8 cellular contexts compared by ENCODE assay signal in the genomic region with DNA sequence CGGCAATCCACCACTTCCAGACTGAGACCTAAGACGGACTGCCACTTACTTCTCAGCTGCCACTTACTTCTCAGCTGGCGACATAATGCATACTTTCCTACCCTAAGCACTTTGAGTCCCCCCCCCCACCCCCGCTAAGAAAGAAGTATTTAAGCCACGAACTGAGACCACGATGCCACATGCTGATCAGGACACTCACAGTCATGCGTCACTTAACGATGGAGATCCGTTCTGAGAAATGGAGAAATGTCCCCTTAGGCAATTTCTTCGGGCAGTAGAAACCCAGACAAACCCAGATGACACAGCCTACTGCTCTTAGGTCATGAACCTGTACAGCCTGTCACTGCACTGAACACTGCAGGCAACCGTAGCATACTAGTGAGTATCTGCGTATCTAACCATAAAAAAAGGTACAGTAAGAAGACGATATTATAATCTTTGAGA. TPM values are rescaled to one million over a fixed set of nuclear protein-coding genes. Genes with fewer than 3 reads are reported as not detected.
DNase-seq lines count a peak whose midpoint lies in the region; ATAC-seq and TF ChIP-seq lines count a peak whose summit lies in the region.

No MANE protein-coding gene starts in this region.

- H3K4me1 Mint-ChIP-seq in activated T-cell treated with anti-CD3 and anti-CD28 coated beads, Interleukin-2, amount 50 U/mL, for 24 hours (ENCODE audit: low read depth), result peaks cover 57% of the 10 kb centered on the region
- peaks cover 52 to 61% of the 10 kb centered on the region in 2 donors for H3K4me1 Mint-ChIP-seq in natural killer cell treated with Interleukin-12 subunit alpha and Interleukin-12 subunit beta and Interleukin-15 and Interleukin-18, amount 100 ng/mL, for 72 hours (ENCODE audit: low read depth in 2 of 2)

- no peaks in the 10 kb centered on the region for H3K9me3 Mint-ChIP-seq in activated T-cell treated with anti-CD3 and anti-CD28 coated beads, Interleukin-2, amount 50 U/mL, for 24 hours
- H3K9me3 Mint-ChIP-seq in natural killer cell treated with Interleukin-12 subunit alpha and Interleukin-12 subunit beta and Interleukin-15 and Interleukin-18, amount 100 ng/mL, for 72 hours, result no peaks in the 10 kb centered on the region

- peak; percentile 24 for ATAC-seq in HG02678 (IDR thresholded peaks at IDR 0.05; ENCODE audit: unreplicated experiment)
- ATAC-seq in natural killer cell treated with Interleukin-12 subunit alpha and Interleukin-12 subunit beta and Interleukin-15 and Interleukin-18, amount 100 ng/mL, for 72 hours, result peak; percentile 88
- no peak for ATAC-seq in GM18873 (IDR thresholded peaks at IDR 0.05; ENCODE audit: low FRiP score, unreplicated experiment)

- TF ChIP-seq CTCF in fibroblast of mammary gland (conservative IDR thresholded peaks at IDR 0.05; ENCODE audit: control insufficient read depth, insufficient read depth, low read depth, low read length), result no peak

- H3K4me3 Mint-ChIP-seq in activated T-cell treated with anti-CD3 and anti-CD28 coated beads, Interleukin-2, amount 50 U/mL, for 24 hours, result peak overlapping the region; percentile 96
- H3K4me3 Mint-ChIP-seq in natural killer cell treated with Interleukin-12 subunit alpha and Interleukin-12 subunit beta and Interleukin-15 and Interleukin-18, amount 100 ng/mL, for 72 hours, result peak overlapping the region; percentile 100

- H3K27ac Mint-ChIP-seq in activated T-cell treated with anti-CD3 and anti-CD28 coated beads, Interleukin-2, amount 50 U/mL, for 24 hours, result peak overlapping the region; percentile 99
- H3K27ac Mint-ChIP-seq in natural killer cell treated with Interleukin-12 subunit alpha and Interleukin-12 subunit beta and Interleukin-15 and Interleukin-18, amount 100 ng/mL, for 72 hours, result peak overlapping the region; percentile 97 to 99

- peaks cover 4% of the 10 kb centered on the region for H3K36me3 Mint-ChIP-seq in activated T-cell treated with anti-CD3 and anti-CD28 coated beads, Interleukin-2, amount 50 U/mL, for 24 hours (ENCODE audit: low read depth)
- peaks cover 10% of the 10 kb centered on the region for H3K36me3 Mint-ChIP-seq in natural killer cell treated with Interleukin-12 subunit alpha and Interleukin-12 subunit beta and Interleukin-15 and Interleukin-18, amount 100 ng/mL, for 72 hours

- DNase-seq in NCI-H748 (lab: John Stamatoyannopoulos, UW; ENCODE audit: unreplicated experiment) (peak; percentile 53), NCI-H748 treated with DMSO at 0.1 percent for 48 hours (lab: John Stamatoyannopoulos, UW) (no peak), NCI-H526 treated with DMSO at 0.1 percent for 48 hours (lab: John Stamatoyannopoulos, UW) (peak; percentile 13), fibroblast of mammary gland (ENCODE audit: low read depth) (peak; percentile 76)
- peak; percentile 48 for DNase-seq in activated T-cell treated with anti-CD3 and anti-CD28 coated beads, Interleukin-2, amount 50 U/mL, for 24 hours
- DNase-seq in natural killer cell treated with Interleukin-12 subunit alpha and Interleukin-12 subunit beta and Interleukin-15 and Interleukin-18, amount 100 ng/mL, for 72 hours (ENCODE audit: low spot score), result peak; percentile 67

- H3K27me3 Mint-ChIP-seq in activated T-cell treated with anti-CD3 and anti-CD28 coated beads, Interleukin-2, amount 50 U/mL, for 24 hours, result no peaks in the 10 kb centered on the region
- H3K27me3 Mint-ChIP-seq in natural killer cell treated with Interleukin-12 subunit alpha and Interleukin-12 subunit beta and Interleukin-15 and Interleukin-18, amount 100 ng/mL, for 72 hours, result peaks cover 0 to 2% of the 10 kb centered on the region in 2 donors

- peak overlapping the region; percentile 96 for H3K4me3 ChIP-seq in fibroblast of mammary gland (ENCODE audit: control insufficient read depth, low read depth, low read length)

RNA-seq across cellular contexts. Expression of gene IFNGR1, which starts 0.7 kb away (rescaled TPM):
- 10 to 100 TPM; 19.8 to 31.9 TPM for total RNA-seq in natural killer cell treated with Interleukin-12 subunit alpha and Interleukin-12 subunit beta and Interleukin-15 and Interleukin-18, amount 100 ng/mL, for 72 hours

RNA-seq across cellular contexts. Expression of gene IL22RA2, which starts 45.1 kb away (rescaled TPM):
- total RNA-seq in natural killer cell treated with Interleukin-12 subunit alpha and Interleukin-12 subunit beta and Interleukin-15 and Interleukin-18, amount 100 ng/mL, for 72 hours, result not detected
